15 cellular contexts compared by ENCODE assay signal in genomic region chr18:22199005-22199404, GRCh38. TPM values are rescaled to one million over a fixed set of nuclear protein-coding genes. Genes with fewer than 3 reads are reported as not detected.
DNase-seq lines count a peak whose midpoint lies in the region; ATAC-seq and TF ChIP-seq lines count a peak whose summit lies in the region.
"Had no signal": no experiment of that assay in that cellular context is flagged by ENCODE, and none has a peak within 500 bp of the region (broad histone marks: within the 10 kb centered on the region; RNA-seq: fewer than 3 reads in every experiment).

No MANE protein-coding gene starts in this region.

- DNase-seq in coronary artery (ENCODE audit: low spot score) (no peak), left cardiac atrium (peak; percentile 20), neuronal stem cell (ENCODE audit: low spot score) (no peak), kidney glomerular epithelial cell (lab: John Stamatoyannopoulos, UW) (no peak), RWPE1 (ENCODE audit: low spot score) (no peak), NCI-H2081 (lab: John Stamatoyannopoulos, UW) (no peak)
- DNase-seq in activated CD8-positive, alpha-beta memory T cell treated with anti-CD3 and anti-CD28 coated beads, Interleukin-2, amount 50 U/mL, for 4 hours, result no peak
- DNase-seq: CD8-positive, alpha-beta T cell; GOT3; KBM-7; NCI-H1048; NCI-H2107; NCI-H69; PC-3 had no signal

- no peak overlapping the region for H2BK15ac ChIP-seq in neuronal stem cell (ENCODE audit: low read length)

- H4K91ac ChIP-seq in neuronal stem cell (ENCODE audit: low read depth, low read length, poor library complexity), result no peak overlapping the region

- H3K27ac ChIP-seq in coronary artery (peak overlapping the region; percentile 70 to 72), neuronal stem cell (replicated peaks; ENCODE audit: low read length) (no peak overlapping the region), RWPE1 (no peak overlapping the region)
- H3K27ac ChIP-seq: HL-60 had no signal

- no peak overlapping the region for H2BK120ac ChIP-seq in neuronal stem cell (ENCODE audit: low read depth, low read length)

- POLR2A ChIA-PET in RWPE1 (lab: Yijun Ruan, JAX; ENCODE audit: low non-redundant PET), result no interaction called here

- no peak overlapping the region for H3K9ac ChIP-seq in neuronal stem cell (ENCODE audit: low read depth, low read length, poor library complexity)

- H2AK5ac ChIP-seq in neuronal stem cell (ENCODE audit: low read depth, low read length), result no peak overlapping the region

- no peak overlapping the region for H4K8ac ChIP-seq in neuronal stem cell (ENCODE audit: low read depth, low read length)

- H3K36me3 ChIP-seq in neuronal stem cell (replicated peaks in 1 of 2; ENCODE audit: control insufficient read depth in 2 of 2, insufficient read depth in 2 of 2, low read length in 2 of 2), result no peaks in the 10 kb centered on the region

- H3K4me1 ChIP-seq in neuronal stem cell (ENCODE audit: control insufficient read depth in 2 of 2, insufficient read depth in 1 of 2, low read depth in 1 of 2, low read length in 2 of 2), result peaks cover 0 to 5% of the 10 kb centered on the region in 2 donors

- TF ChIP-seq CTCF in coronary artery (IDR thresholded peaks at IDR 0.05) (no peak), RWPE1 (conservative IDR thresholded peaks at IDR 0.05; ENCODE audit: low read depth) (no peak)

- no peaks in the 10 kb centered on the region for H3K9me3 ChIP-seq in neuronal stem cell (replicated peaks in 1 of 2; ENCODE audit: control insufficient read depth in 2 of 2, insufficient read depth in 1 of 2, low read depth in 1 of 2, low read length in 2 of 2)

- H3K18ac ChIP-seq in neuronal stem cell (ENCODE audit: low read length), result peak overlapping the region; percentile 71

- H3K27me3 ChIP-seq in neuronal stem cell (ENCODE audit: control insufficient read depth in 3 of 3, insufficient read depth in 3 of 3, low read depth in 1 of 3, low read length in 3 of 3), result peaks cover 0 to 8% (median 0%) of the 10 kb centered on the region in 3 experiments

- H2BK5ac ChIP-seq in neuronal stem cell (ENCODE audit: low read length), result no peak overlapping the region

- H3K23ac ChIP-seq in neuronal stem cell (ENCODE audit: low read depth, low read length, poor library complexity), result no peak overlapping the region

- ATAC-seq in left cardiac atrium, result no peak
- ATAC-seq: CD8-positive, alpha-beta T cell; PC-3 had no signal

- CTCF ChIA-PET in RWPE1 (lab: Yijun Ruan, JAX), result no interaction called here

- H3K4me2 ChIP-seq in neuronal stem cell (ENCODE audit: insufficient read depth, low read length, poor library complexity, severe bottlenecking), result no peak overlapping the region

- H3K4me3 ChIP-seq in coronary artery, result peak overlapping the region; percentile 14
- H3K4me3 ChIP-seq in neuronal stem cell (ENCODE audit: low read length in 2 of 2), result no peak overlapping the region

- H3K79me1 ChIP-seq in neuronal stem cell (ENCODE audit: low read depth, low read length), result no peaks in the 10 kb centered on the region

- H3K4ac ChIP-seq in neuronal stem cell (ENCODE audit: low read length), result no peak overlapping the region

- intact Hi-C loops in left cardiac atrium (cut with DNase I), result no loop called here

- no peak overlapping the region for H2AFZ ChIP-seq in neuronal stem cell (ENCODE audit: low read length)

- no CpG with 5 or more reads among the region's 6 CpGs for WGBS in neuronal stem cell (ENCODE audit: extremely low coverage in 2 of 2, insufficient read length in 2 of 2, insufficient replicate concordance in 1 of 2), 2 donors

- no peak overlapping the region for H3K14ac ChIP-seq in neuronal stem cell (ENCODE audit: low read length)

- H2BK12ac ChIP-seq in neuronal stem cell (ENCODE audit: low read length), result no peak overlapping the region

RNA-seq across cellular contexts. Expression of gene GATA6, which starts 29.6 kb away (rescaled TPM):
- 10 to 100 TPM; 43.9 to 59.6 TPM for total RNA-seq in left cardiac atrium
- 0.04 TPM for polyA plus RNA-seq in neuronal stem cell (2013, experiment 1 of 2)
- polyA plus RNA-seq in neuronal stem cell (2013, experiment 2 of 2), result 0.03 TPM

Comparison
In these comparisons a context has a peak if more than half of its experiments do, and no peak if none do; other contexts are left out.
1. H3K27ac ChIP-seq: peak in coronary artery (2 of 2); none in neuronal stem cell (single experiment) and RWPE1 (single experiment).